ENCODE assay signal across 24 cellular contexts in genomic region chr1:65090406-65090805, GRCh38.
"Had no signal": no experiment of that assay in that cellular context is flagged by ENCODE, and none has a peak within 500 bp of the region (broad histone marks: within the 10 kb centered on the region; RNA-seq: fewer than 3 reads in every experiment).

No MANE protein-coding gene starts in this region.

- H3K36me3 Mint-ChIP-seq: activated CD4-positive, alpha-beta memory T cell treated with anti-CD3 and anti-CD28 coated beads for 36 hours; activated naive CD8-positive, alpha-beta T cell treated with anti-CD3 and anti-CD28 coated beads for 36 hours had no signal

- H3K27ac Mint-ChIP-seq: activated CD4-positive, alpha-beta memory T cell treated with anti-CD3 and anti-CD28 coated beads for 36 hours; activated CD4-positive, alpha-beta T cell treated with anti-CD3 and anti-CD28 coated beads for 36 hours; activated naive CD8-positive, alpha-beta T cell treated with anti-CD3 and anti-CD28 coated beads for 36 hours; activated T-helper 1 cell treated with anti-CD3 and anti-CD28 coated beads, Interleukin-12 subunit alpha, Interleukin-12 subunit beta, Interleukin-2, Interleukin-4 antibody, amounts not matched to agents 30 ng/mL and 10 ng/mL and 1 ng/mL, durations not matched to agents 14 hours and 24 hours and 36 hours; endodermal cell; mesothelial cell of epicardium; nephron; T-helper 2 cell treated with Interferon-gamma antibody and Interleukin-4, amounts not matched to agents 5 μg/mL and 100 μg/mL, for 36 hours; WTC11 had no signal

- H3K4me3 Mint-ChIP-seq: activated CD4-positive, alpha-beta memory T cell treated with anti-CD3 and anti-CD28 coated beads for 36 hours; activated CD4-positive, alpha-beta T cell treated with anti-CD3 and anti-CD28 coated beads for 36 hours; activated naive CD8-positive, alpha-beta T cell treated with anti-CD3 and anti-CD28 coated beads for 36 hours; activated T-helper 1 cell treated with anti-CD3 and anti-CD28 coated beads, Interleukin-12 subunit alpha, Interleukin-12 subunit beta, Interleukin-2, Interleukin-4 antibody, amounts not matched to agents 30 ng/mL and 10 ng/mL and 1 ng/mL, durations not matched to agents 14 hours and 24 hours and 36 hours; endodermal cell; mesothelial cell of epicardium; nephron; T-helper 2 cell treated with Interferon-gamma antibody and Interleukin-4, amounts not matched to agents 5 μg/mL and 100 μg/mL, for 36 hours; WTC11 had no signal

- H3K27ac ChIP-seq: body of pancreas, tibial artery had no signal

- H3K4me1 Mint-ChIP-seq: activated CD4-positive, alpha-beta T cell treated with anti-CD3 and anti-CD28 coated beads for 36 hours; activated naive CD8-positive, alpha-beta T cell treated with anti-CD3 and anti-CD28 coated beads for 36 hours; nephron had no signal

- H3K27me3 ChIP-seq: body of pancreas, tibial artery had no signal

- H3K9me3 ChIP-seq: body of pancreas had no signal

- H3K4me1 ChIP-seq: body of pancreas, tibial artery had no signal

- DNase-seq: activated CD4-positive, alpha-beta memory T cell treated with anti-CD3 and anti-CD28 coated beads for 36 hours; activated CD4-positive, alpha-beta T cell treated with anti-CD3 and anti-CD28 coated beads for 36 hours; activated naive CD8-positive, alpha-beta T cell treated with anti-CD3 and anti-CD28 coated beads for 36 hours; activated T-cell treated with anti-CD3 and anti-CD28 coated beads for 4 hours; amygdala; body of pancreas; central memory CD4-positive, alpha-beta T cell; endodermal cell; foreskin melanocyte; glutamatergic neuron; hypothalamus; islet precursor cell; retina; stimulated activated CD4-positive, alpha-beta T cell treated with anti-CD3 and anti-CD28 coated beads, Interleukin-12 subunit alpha, Interleukin-12 subunit beta, amount 100 ng/mL, for 4 hours; stimulated activated CD4-positive, alpha-beta T cell treated with anti-CD3 and anti-CD28 coated beads, Interleukin-2, amount 100 ng/mL, for 24 hours; stimulated activated naive CD4-positive, alpha-beta T cell treated with Interleukin-2 at 50 U/mL for 16 hours; substantia nigra; tibial artery had no signal

- H3K36me3 ChIP-seq: tibial artery had no signal

- ATAC-seq: activated CD4-positive, alpha-beta T cell treated with anti-CD3 and anti-CD28 coated beads for 36 hours; body of pancreas; WTC11 had no signal

- H3K27me3 Mint-ChIP-seq: activated naive CD8-positive, alpha-beta T cell treated with anti-CD3 and anti-CD28 coated beads for 36 hours had no signal

- H3K4me3 ChIP-seq: body of pancreas, lung, tibial artery had no signal
